8 cellular contexts compared by ENCODE assay signal in genomic region chr2:73283545-73284295, GRCh38. TPM values are rescaled to one million over a fixed set of nuclear protein-coding genes. Genes with fewer than 3 reads are reported as not detected.
DNase-seq lines count a peak whose midpoint lies in the region; ATAC-seq and TF ChIP-seq lines count a peak whose summit lies in the region.

No MANE protein-coding gene starts in this region.

- peak overlapping the region; percentile 46 to 64 (median 60) for H3K4me3 ChIP-seq in skin epidermis

- peak; percentile 66 for DNase-seq in G401 (ENCODE audit: low spot score)
- no peak for DNase-seq in activated T-helper 2 cell treated with anti-CD3 and anti-CD28 coated beads, Interferon-gamma antibody, Interleukin-2, Interleukin-4, amounts not matched to agents 10 μg/mL and 5 μg/mL and 100 μg/mL, durations not matched to agents 14 hours and 24 hours and 36 hours (ENCODE audit: low spot score)
- DNase-seq in left ventricle myocardium superior = no peak
- no peak for DNase-seq in OCI-M2 (lab: John Stamatoyannopoulos, UW; ENCODE audit: unreplicated experiment)
- DNase-seq in NCI-H2196 treated with DMSO at 0.1 percent for 48 hours (lab: John Stamatoyannopoulos, UW; ENCODE audit: unreplicated experiment) = no peak

- peaks cover 20% of the 10 kb centered on the region for H3K27me3 Mint-ChIP-seq in activated T-helper 2 cell treated with anti-CD3 and anti-CD28 coated beads, Interferon-gamma antibody, Interleukin-2, Interleukin-4, amounts not matched to agents 10 μg/mL and 5 μg/mL and 100 μg/mL, durations not matched to agents 14 hours and 24 hours and 36 hours (ENCODE audit: low read depth)

- no peaks in the 10 kb centered on the region for H3K9me3 Mint-ChIP-seq in activated T-helper 2 cell treated with anti-CD3 and anti-CD28 coated beads, Interferon-gamma antibody, Interleukin-2, Interleukin-4, amounts not matched to agents 10 μg/mL and 5 μg/mL and 100 μg/mL, durations not matched to agents 14 hours and 24 hours and 36 hours

- peak overlapping the region in 10 of 21 experiments; percentile 6 to 79 (median 40) for H3K27ac ChIP-seq in skin epidermis

- peaks cover 13% of the 10 kb centered on the region for H3K4me1 Mint-ChIP-seq in activated T-helper 2 cell treated with anti-CD3 and anti-CD28 coated beads, Interferon-gamma antibody, Interleukin-2, Interleukin-4, amounts not matched to agents 10 μg/mL and 5 μg/mL and 100 μg/mL, durations not matched to agents 14 hours and 24 hours and 36 hours (ENCODE audit: low read depth)

- in situ Hi-C loops in G401 (cut with HindIII; ENCODE audit: low sequenced_read_pairs) = no loop called here

- TF ChIP-seq EP300 in Ishikawa (IDR thresholded peaks at IDR 0.05; ENCODE audit: borderline replicate concordance) = no peak

- TF ChIP-seq RAD21 in Ishikawa (IDR thresholded peaks at IDR 0.05; ENCODE audit: low read depth) = no peak

- H3K36me3 Mint-ChIP-seq in activated T-helper 2 cell treated with anti-CD3 and anti-CD28 coated beads, Interferon-gamma antibody, Interleukin-2, Interleukin-4, amounts not matched to agents 10 μg/mL and 5 μg/mL and 100 μg/mL, durations not matched to agents 14 hours and 24 hours and 36 hours (ENCODE audit: low read depth) = peaks cover 5% of the 10 kb centered on the region

- ATAC-seq in GM21515 (IDR thresholded peaks at IDR 0.05; ENCODE audit: unreplicated experiment) (peak; percentile 23), left ventricle myocardium superior (peak; percentile 28)

- intact Hi-C loops in activated T-helper 2 cell treated with anti-CD3 and anti-CD28 coated beads, Interferon-gamma antibody, Interleukin-2, Interleukin-4, amounts not matched to agents 10 μg/mL and 5 μg/mL and 100 μg/mL, durations not matched to agents 14 hours and 24 hours and 36 hours (cut with micrococcal nuclease) = loop anchor here (2.0 kb wide), 2 partner anchors 49 to 213 kb away; partner anchors contain the start of genes CCT7 and SFXN5
- intact Hi-C loops in left ventricle myocardium superior (cut with micrococcal nuclease) = no loop called here

- H3K27ac Mint-ChIP-seq in activated T-helper 2 cell treated with anti-CD3 and anti-CD28 coated beads, Interferon-gamma antibody, Interleukin-2, Interleukin-4, amounts not matched to agents 10 μg/mL and 5 μg/mL and 100 μg/mL, durations not matched to agents 14 hours and 24 hours and 36 hours = peak overlapping the region; percentile 53

- H3K4me3 Mint-ChIP-seq in activated T-helper 2 cell treated with anti-CD3 and anti-CD28 coated beads, Interferon-gamma antibody, Interleukin-2, Interleukin-4, amounts not matched to agents 10 μg/mL and 5 μg/mL and 100 μg/mL, durations not matched to agents 14 hours and 24 hours and 36 hours (ENCODE audit: low read depth) = peak overlapping the region; percentile 78

TF ChIP-seq in Ishikawa, 13 proteins besides CTCF, POLR2A, EP300 and RAD21:
- TF ChIP-seq TEAD4 (IDR thresholded peaks at IDR 0.05) = no peak
- 0 out of 2 replicates have a peak, but pooled peaks have one; percentile 7 for TF ChIP-seq ZBTB7A (IDR thresholded peaks at IDR 0.05; ENCODE audit: low read depth)
TF ChIP-seq in Ishikawa: peak in this region for 1.

RNA-seq across cellular contexts. Expression of gene FBXO41, which starts 0.6 kb away (rescaled TPM):
- 3.6 and 11.1 TPM in 2 replicates for total RNA-seq in G401 (2014; rRNA removed; shearing (Covaris generic))
- total RNA-seq in activated T-helper 2 cell treated with anti-CD3 and anti-CD28 coated beads, Interferon-gamma antibody, Interleukin-2, Interleukin-4, amounts not matched to agents 10 μg/mL and 5 μg/mL and 100 μg/mL, durations not matched to agents 14 hours and 24 hours and 36 hours = 25.3 and 25.7 TPM in 2 replicates
- total RNA-seq in left ventricle myocardium superior = 0.69 TPM

RNA-seq across cellular contexts. Expression of gene EGR4, which starts 9.6 kb away (rescaled TPM):
- not detected in 2 replicates for total RNA-seq in G401 (2014; rRNA removed; shearing (Covaris generic))
- total RNA-seq in activated T-helper 2 cell treated with anti-CD3 and anti-CD28 coated beads, Interferon-gamma antibody, Interleukin-2, Interleukin-4, amounts not matched to agents 10 μg/mL and 5 μg/mL and 100 μg/mL, durations not matched to agents 14 hours and 24 hours and 36 hours = 0.46 and 0.53 TPM in 2 replicates
- not detected for total RNA-seq in left ventricle myocardium superior

RNA-seq across cellular contexts. Expression of gene CCT7, which starts 49.6 kb away (rescaled TPM):
- total RNA-seq in G401 (2014; rRNA removed; shearing (Covaris generic)) = 797 and 982 TPM in 2 replicates
- 562 and 584 TPM in 2 replicates for total RNA-seq in activated T-helper 2 cell treated with anti-CD3 and anti-CD28 coated beads, Interferon-gamma antibody, Interleukin-2, Interleukin-4, amounts not matched to agents 10 μg/mL and 5 μg/mL and 100 μg/mL, durations not matched to agents 14 hours and 24 hours and 36 hours
- 216 TPM for total RNA-seq in left ventricle myocardium superior

RNA-seq across cellular contexts. Expression of gene PRADC1, which starts 50.7 kb away (rescaled TPM):
- total RNA-seq in G401 (2014; rRNA removed; shearing (Covaris generic)) = 21.9 and 33.7 TPM in 2 replicates
- 10.5 and 11.4 TPM in 2 replicates for total RNA-seq in activated T-helper 2 cell treated with anti-CD3 and anti-CD28 coated beads, Interferon-gamma antibody, Interleukin-2, Interleukin-4, amounts not matched to agents 10 μg/mL and 5 μg/mL and 100 μg/mL, durations not matched to agents 14 hours and 24 hours and 36 hours
- total RNA-seq in left ventricle myocardium superior = 97.7 TPM
